Comparison of ENCODE assay signal across 1 cellular context in the genomic region with DNA sequence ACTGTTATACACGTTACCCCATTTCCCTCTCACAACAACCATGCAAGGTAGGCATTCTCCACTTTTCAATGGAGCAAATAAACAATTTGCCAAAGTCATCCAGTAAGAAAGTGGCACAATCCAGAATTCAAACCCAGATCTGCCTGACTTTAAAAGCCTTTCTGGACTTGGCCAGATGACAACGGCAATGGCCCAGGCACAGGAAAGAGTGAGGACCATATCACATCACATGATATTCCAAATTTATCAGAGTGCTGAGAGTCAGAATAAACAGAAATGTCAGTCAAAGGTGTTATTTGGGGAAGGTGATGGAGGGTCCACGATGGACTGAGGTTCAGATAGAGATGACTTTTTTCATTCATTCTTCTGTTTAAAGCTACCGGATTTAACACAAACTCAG.
TF ChIP-seq lines count a peak whose summit lies in the region.

No MANE protein-coding gene starts in this region.

TF ChIP-seq in A549, 52 proteins besides CTCF, POLR2A, EP300 and RAD21:
- no peak for TF ChIP-seq NR3C1 (IDR thresholded peaks at IDR 0.05)
- no peak for TF ChIP-seq NFE2L2 (conservative IDR thresholded peaks at IDR 0.05; ENCODE audit: low read length)
- TF ChIP-seq CBX8 (IDR thresholded peaks at IDR 0.05), result no peak
- no peak for TF ChIP-seq TFCP2L1 (CRISPR knock-in tag; IDR thresholded peaks at IDR 0.05)
- no peak for TF ChIP-seq HOXA7 (CRISPR knock-in tag; IDR thresholded peaks at IDR 0.05)
- TF ChIP-seq, protein P1, sequence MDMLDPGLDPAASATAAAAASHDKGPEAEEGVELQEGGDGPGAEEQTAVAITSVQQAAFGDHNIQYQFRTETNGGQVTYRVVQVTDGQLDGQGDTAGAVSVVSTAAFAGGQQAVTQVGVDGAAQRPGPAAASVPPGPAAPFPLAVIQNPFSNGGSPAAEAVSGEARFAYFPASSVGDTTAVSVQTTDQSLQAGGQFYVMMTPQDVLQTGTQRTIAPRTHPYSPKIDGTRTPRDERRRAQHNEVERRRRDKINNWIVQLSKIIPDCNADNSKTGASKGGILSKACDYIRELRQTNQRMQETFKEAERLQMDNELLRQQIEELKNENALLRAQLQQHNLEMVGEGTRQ (IDR thresholded peaks at IDR 0.05), result no peak
TF ChIP-seq in A549: peak in this region for 0.
